25 cellular contexts compared by ENCODE assay signal in genomic region chr2:216537366-216537765, GRCh38. TPM values are rescaled to one million over a fixed set of nuclear protein-coding genes. Genes with fewer than 3 reads are reported as not detected.
DNase-seq lines count a peak whose midpoint lies in the region; ATAC-seq, FAIRE-seq and TF ChIP-seq lines count a peak whose summit lies in the region.
"Had no signal": no experiment of that assay in that cellular context is flagged by ENCODE, and none has a peak within 500 bp of the region (broad histone marks: within the 10 kb centered on the region; RNA-seq: fewer than 3 reads in every experiment).

No MANE protein-coding gene starts in this region.

- peaks cover 68% of the 10 kb centered on the region for H3K4me1 Mint-ChIP-seq in mesothelial cell of epicardium
- H3K4me1 Mint-ChIP-seq: B cell; CD8-positive, alpha-beta memory T cell had no signal

- RAD21 ChIA-PET in GM12878 (lab: Charles Lee; ENCODE audit: unreplicated experiment) = no interaction called here

- H2AFZ ChIP-seq in GM12878 (ENCODE audit: control insufficient read depth, low read depth, low read length) = no peak overlapping the region

- no peaks in the 10 kb centered on the region for H3K27me3 Mint-ChIP-seq in mesothelial cell of epicardium (ENCODE audit: low read depth)
- H3K27me3 Mint-ChIP-seq: activated CD4-positive, alpha-beta T cell treated with anti-CD3 and anti-CD28 coated beads, Interleukin-2, amount 10 ng/mL, durations not matched to agents 24 days and 14 days had no signal

- peak overlapping the region; percentile 65 to 91 (median 84) for H3K27ac ChIP-seq in heart right ventricle
- H3K27ac ChIP-seq in GM12878 (ENCODE audit: control insufficient read depth, insufficient read depth) = no peak overlapping the region
- H3K27ac ChIP-seq: A549, thyroid gland had no signal

- BruUV-seq in GM12878 (replicated peaks; lab: Mats Ljungman, UMichigan) = no TSS peak

- TF ChIP-seq CTCF in heart right ventricle (IDR thresholded peaks at IDR 0.05) (no peak), GM12878 (IDR thresholded peaks at IDR 0.05 in 2 of 3, conservative IDR thresholded peaks at IDR 0.05 in 1 of 3; ENCODE audit: control insufficient read depth in 2 of 3, extremely low read depth in 1 of 3, insufficient read depth in 1 of 3, low read depth in 3 of 3, low read length in 3 of 3) (no peak), mesothelial cell of epicardium (IDR thresholded peaks at IDR 0.05; ENCODE audit: unreplicated experiment) (no peak)

- in situ Hi-C loops in GM12878 (cut with MboI) = loop anchor here (10.0 kb wide), 1 partner anchor 977 kb away; no protein-coding TSS in a partner anchor

- no peaks in the 10 kb centered on the region for H3K9me3 Mint-ChIP-seq in mesothelial cell of epicardium
- H3K9me3 Mint-ChIP-seq: activated CD4-positive, alpha-beta T cell treated with anti-CD3 and anti-CD28 coated beads, Interleukin-2, amount 10 ng/mL, durations not matched to agents 24 days and 14 days; activated T-cell treated with anti-CD3 and anti-CD28 coated beads, Interleukin-2, amount 50 U/mL, for 4 hours; CD8-positive, alpha-beta memory T cell; stimulated activated naive CD8-positive, alpha-beta T cell treated with anti-CD3 and anti-CD28 coated beads, Interleukin-15, amount 100 ng/mL, for 72 hours; T-helper 2 cell treated with Interferon-gamma antibody and Interleukin-4, amounts not matched to agents 5 μg/mL and 100 μg/mL, for 36 hours had no signal

- H3K36me3 ChIP-seq in heart right ventricle = no peaks in the 10 kb centered on the region
- H3K36me3 ChIP-seq in GM12878 (ENCODE audit: control insufficient read depth in 2 of 2, insufficient read depth in 2 of 2, low read length in 1 of 2) = no peaks in the 10 kb centered on the region
- H3K36me3 ChIP-seq: thyroid gland had no signal

- DNase-seq in heart right ventricle (no peak), left ventricle myocardium superior (no peak), GM12878 (ENCODE audit: low read depth, low spot score) (no peak), mesothelial cell of epicardium (ENCODE audit: low spot score in 2 of 2, unreplicated experiment in 2 of 2) (no peak), urothelium cell line (ENCODE audit: low spot score) (no peak), NCI-H446 treated with DMSO at 0.1 percent for 48 hours (lab: John Stamatoyannopoulos, UW) (no peak)
- no peak for DNase-seq in stimulated activated CD4-positive, alpha-beta T cell treated with anti-CD3 and anti-CD28 coated beads, Interleukin-1b, Interleukin-23, amount 100 ng/mL, for 48 hours
- no peak for DNase-seq in activated CD4-positive, CD25-positive, alpha-beta regulatory T cell treated with anti-CD3 and anti-CD28 coated beads, Interleukin-2, amount 50 U/mL, for 72 hours
- DNase-seq: activated CD4-positive, alpha-beta T cell treated with anti-CD3 and anti-CD28 coated beads, Interleukin-2, amount 10 ng/mL, durations not matched to agents 24 days and 14 days; activated gamma-delta T cell treated with Interleukin-2 at 50 U/mL for 16 hours; activated T-cell treated with anti-CD3 and anti-CD28 coated beads, Interleukin-2, amount 50 U/mL, for 4 hours; CD8-positive, alpha-beta memory T cell; DMS153; glutamatergic neuron; kidney; NCI-H446; RPMI8226; stimulated activated CD8-positive, alpha-beta memory T cell treated with anti-CD3 and anti-CD28 coated beads, Interleukin-4, amount 100 ng/mL, for 48 hours; stimulated activated naive CD8-positive, alpha-beta T cell treated with anti-CD3 and anti-CD28 coated beads, Interleukin-15, amount 100 ng/mL, for 72 hours; thyroid gland had no signal

- SMC1A ChIA-PET in GM12878 (lab: Charles Lee; ENCODE audit: uncharacterized antibody, unreplicated experiment) = interaction anchor here (1.4 kb wide), 1 partner anchor 28 kb away, joined by 3 read pairs; no protein-coding TSS in a partner anchor

- H3K4me3 Mint-ChIP-seq in mesothelial cell of epicardium = no peak overlapping the region
- H3K4me3 Mint-ChIP-seq: activated CD4-positive, alpha-beta T cell treated with anti-CD3 and anti-CD28 coated beads, Interleukin-2, amount 10 ng/mL, durations not matched to agents 24 days and 14 days; activated T-cell treated with anti-CD3 and anti-CD28 coated beads, Interleukin-2, amount 50 U/mL, for 4 hours; B cell; CD8-positive, alpha-beta memory T cell; stimulated activated naive CD8-positive, alpha-beta T cell treated with anti-CD3 and anti-CD28 coated beads, Interleukin-15, amount 100 ng/mL, for 72 hours; T-helper 2 cell treated with Interferon-gamma antibody and Interleukin-4, amounts not matched to agents 5 μg/mL and 100 μg/mL, for 36 hours had no signal

- no peak for TF ChIP-seq EP300 in GM12878 (IDR thresholded peaks at IDR 0.05; ENCODE audit: borderline replicate concordance in 1 of 2, control insufficient read depth in 1 of 2, low read depth in 2 of 2, low read length in 2 of 2)

- no peak for ATAC-seq in heart right ventricle
- no peak for ATAC-seq in left ventricle myocardium superior
- ATAC-seq in GM12878 = no peak
- ATAC-seq: A549; activated T-cell treated with anti-CD3 and anti-CD28 coated beads, Interleukin-2, amount 50 U/mL, for 4 hours; HCT116; stimulated activated naive CD8-positive, alpha-beta T cell treated with anti-CD3 and anti-CD28 coated beads, Interleukin-15, amount 100 ng/mL, for 72 hours had no signal

- peak overlapping the region; percentile 96 for H3K27ac Mint-ChIP-seq in mesothelial cell of epicardium
- H3K27ac Mint-ChIP-seq: activated CD4-positive, alpha-beta T cell treated with anti-CD3 and anti-CD28 coated beads, Interleukin-2, amount 10 ng/mL, durations not matched to agents 24 days and 14 days; B cell; T-helper 2 cell treated with Interferon-gamma antibody and Interleukin-4, amounts not matched to agents 5 μg/mL and 100 μg/mL, for 36 hours had no signal

- no peaks in the 10 kb centered on the region for H3K79me2 ChIP-seq in GM12878 (ENCODE audit: control insufficient read depth, insufficient read depth, low read length)

- intact Hi-C loops in heart right ventricle (cut with DNase I) = loop anchor here in 4 of 10 donors (5.0 kb wide), 3 partner anchors 35 to 110 kb away; no protein-coding TSS in a partner anchor
- intact Hi-C loops in left ventricle myocardium superior (cut with micrococcal nuclease) = no loop called here
- intact Hi-C loops in GM12878 (cut with micrococcal nuclease; ENCODE audit: unreplicated experiment) = no loop called here

- no peaks in the 10 kb centered on the region for H3K9me3 ChIP-seq in heart right ventricle
- no peaks in the 10 kb centered on the region for H3K9me3 ChIP-seq in GM12878 (replicated peaks; ENCODE audit: control insufficient read depth, insufficient read depth, low read length)
- H3K9me3 ChIP-seq: A549, thyroid gland had no signal

- H3K9ac ChIP-seq in GM12878 (ENCODE audit: control insufficient read depth, insufficient read depth, low read length) = no peak overlapping the region

- 75 to 76% methylated on average over 4 of the region's 4 CpGs for WGBS in heart right ventricle, 2 donors
- WGBS in GM12878 (ENCODE audit: insufficient coverage, insufficient replicate concordance, low lambda C conversion rate, missing lambda C conversion rate) = 83% methylated on average over 4 of the region's 4 CpGs

- H3K4me1 ChIP-seq in heart right ventricle (peaks cover 18 to 82% (median 65%) of the 10 kb centered on the region in 9 donors), GM12878 (ENCODE audit: control insufficient read depth, insufficient read depth, low read length) (peaks cover 13% of the 10 kb centered on the region)

- POLR2A ChIA-PET in GM12878 (lab: Charles Lee) = no interaction called here

- H4K20me1 ChIP-seq in GM12878 (ENCODE audit: control insufficient read depth, insufficient read depth) = no peaks in the 10 kb centered on the region

- H3K4me3 ChIP-seq in heart right ventricle (no peak overlapping the region), GM12878 (no peak overlapping the region)
- H3K4me3 ChIP-seq: A549, lung, thyroid gland had no signal

- CTCF ChIA-PET in GM12878 (lab: Yijun Ruan, JAX) = interaction anchor here (2.3 kb wide), 1 partner anchor 19 kb away, joined by 7 read pairs; no protein-coding TSS in a partner anchor

- H3K4me2 ChIP-seq in GM12878 (ENCODE audit: control insufficient read depth, insufficient read depth) = no peak overlapping the region
- H3K4me2 ChIP-seq: A549 had no signal

- no peak for TF ChIP-seq POLR2A in GM12878 (IDR thresholded peaks at IDR 0.05; ENCODE audit: low read depth, low read length)

- no peaks in the 10 kb centered on the region for H3K27me3 ChIP-seq in heart right ventricle
- H3K27me3 ChIP-seq in GM12878 (replicated peaks in 1 of 2; ENCODE audit: control insufficient read depth in 2 of 2, insufficient read depth in 2 of 2, low read length in 1 of 2) = no peaks in the 10 kb centered on the region
- H3K27me3 ChIP-seq: thyroid gland had no signal

- FAIRE-seq in GM12878 (lab: Jason Lieb, UNC) = peak; percentile 23
- FAIRE-seq in urothelium cell line (lab: Jason Lieb, UNC) = peak; percentile 81
- FAIRE-seq: A549, kidney had no signal

- TF ChIP-seq RAD21 in GM12878 (IDR thresholded peaks at IDR 0.05; ENCODE audit: insufficient read depth, low read depth, low read length) = no peak

- H3K36me3 Mint-ChIP-seq in mesothelial cell of epicardium = no peaks in the 10 kb centered on the region

TF ChIP-seq in GM12878, 131 proteins besides CTCF, POLR2A, EP300 and RAD21 (continues in another document):
- TF ChIP-seq, protein P1, sequence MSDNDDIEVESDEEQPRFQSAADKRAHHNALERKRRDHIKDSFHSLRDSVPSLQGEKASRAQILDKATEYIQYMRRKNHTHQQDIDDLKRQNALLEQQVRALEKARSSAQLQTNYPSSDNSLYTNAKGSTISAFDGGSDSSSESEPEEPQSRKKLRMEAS (IDR thresholded peaks at IDR 0.05; ENCODE audit: low read depth, low read length) = no peak

RNA-seq across cellular contexts. Expression of gene RPL37A, which starts 38.7 kb away (rescaled TPM):
- total RNA-seq in heart right ventricle = 1,000 to 10,000 TPM; 1,773 to 2,212 (median 2,050) TPM
- polyA plus RNA-seq in heart right ventricle = 1,000 to 10,000 TPM; 2,109 to 6,100 TPM
- total RNA-seq in left ventricle myocardium superior = 1,901 TPM
- 278 and 283 TPM in 2 replicates for total RNA-seq in GM12878 (2013; cell fraction: nucleolus; rRNA removed)
- 5,309 and 5,362 TPM in 2 replicates for total RNA-seq in GM12878 (2014; rRNA removed)
- 6,854 and 6,909 TPM in 2 replicates for total RNA-seq in GM12878 (2014; rRNA removed; fragmentation: Illumina TruSeq; extraction: Trizol)
- total RNA-seq in GM12878 (2021) = 4,280 and 4,544 TPM in 2 replicates
- 2,141 TPM for polyA plus RNA-seq in GM12878 (2011; ENCODE audit: low read depth)
- polyA plus RNA-seq in GM12878 (2011; rRNA removed) = 3,166 and 4,373 TPM in 2 replicates
- polyA plus RNA-seq in GM12878 (2011; cell fraction: cytosol; rRNA removed) = 2,379 and 2,532 TPM in 2 replicates
- polyA plus RNA-seq in GM12878 (2011; cell fraction: nucleus; rRNA removed) = 721 and 1,775 TPM in 2 replicates
- polyA plus RNA-seq in GM12878 (2012) = 10,399 and 10,670 TPM in 2 replicates
- polyA plus RNA-seq in GM12878 (2014; fragmentation: Illumina TruSeq; extraction: Trizol) = 6,507 and 6,854 TPM in 2 replicates
- 1,000 to 10,000 TPM; 4,917 to 6,297 TPM for polyA plus RNA-seq in GM12878 (2014; fragmentation: Nextera tagmentation; extraction: Ambion mirVana)
- polyA plus RNA-seq in GM12878 (2014; rRNA removed) = 5,304 and 6,998 TPM in 2 replicates
- polyA plus RNA-seq in GM12878 (2016; fragmentation: Nextera tagmentation; extraction: Ambion mirVana) = 1,000 to 10,000 TPM; 2,847 to 3,044 TPM
- 670 and 1,130 TPM in 2 replicates for polyA minus RNA-seq in GM12878 (2011; rRNA and poly(A)+ RNA removed)
- polyA minus RNA-seq in GM12878 (2011; cell fraction: cytosol; rRNA and poly(A)+ RNA removed) = 813 and 892 TPM in 2 replicates
- polyA minus RNA-seq in GM12878 (2011; cell fraction: nucleus; rRNA and poly(A)+ RNA removed) = 231 and 314 TPM in 2 replicates
- total RNA-seq in mesothelial cell of epicardium = 2,728 to 2,928 TPM (median 2,867 TPM) in 3 replicates
